36 cellular contexts compared by ENCODE assay signal in genomic region chrX:130034178-130034577, GRCh38.
"Had no signal": no experiment of that assay in that cellular context is flagged by ENCODE, and none has a peak within 500 bp of the region (broad histone marks: within the 10 kb centered on the region; RNA-seq: fewer than 3 reads in every experiment).

No MANE protein-coding gene starts in this region.

- H3K36me3 Mint-ChIP-seq: activated naive CD4-positive, alpha-beta T cell treated with anti-CD3 and anti-CD28 coated beads, Interleukin-2, amount 50 U/mL, for 72 hours had no signal

- H3K9me3 ChIP-seq: adrenal gland, body of pancreas, breast epithelium had no signal

- H3K27ac ChIP-seq: adrenal gland, body of pancreas, brain microvascular endothelial cell, breast epithelium, VCaP had no signal

- H3K4me1 Mint-ChIP-seq: activated B cell treated with CpG ODN at 0.5 μM for 24 hours; activated CD4-positive, alpha-beta T cell treated with anti-CD3 and anti-CD28 coated beads, Interleukin-2, amount 10 ng/mL, durations not matched to agents 24 days and 14 days; activated naive CD8-positive, alpha-beta T cell treated with anti-CD3 and anti-CD28 coated beads for 36 hours; activated T-helper 17 cell treated with anti-CD3 and anti-CD28 coated beads, Interleukin-2, amount 50 U/mL, for 72 hours had no signal

- H3K4me3 ChIP-seq: adrenal gland, body of pancreas, breast epithelium had no signal

- DNase-seq: activated B cell treated with CpG ODN at 0.5 μM for 24 hours; activated CD4-positive, alpha-beta memory T cell treated with anti-CD3 and anti-CD28 coated beads for 36 hours; activated CD4-positive, alpha-beta T cell treated with anti-CD3 and anti-CD28 coated beads for 4 hours; activated CD4-positive, alpha-beta T cell treated with anti-CD3 and anti-CD28 coated beads, Interleukin-2, amount 10 ng/mL, durations not matched to agents 24 days and 14 days; activated CD4-positive, alpha-beta T cell treated with anti-CD3 and anti-CD28 coated beads, Interleukin-2, amount 50 U/mL, for 1 hour; activated CD4-positive, alpha-beta T cell treated with anti-CD3 and anti-CD28 coated beads, Interleukin-2, amount 50 U/mL, for 4 hours; activated CD4-positive, CD25-positive, alpha-beta regulatory T cell treated with anti-CD3 and anti-CD28 coated beads, Interleukin-2, amount 50 U/mL, for 72 hours; activated CD8-positive, alpha-beta memory T cell treated with anti-CD3 and anti-CD28 coated beads, Interleukin-2, amount 50 U/mL, for 4 hours; activated CD8-positive, alpha-beta T cell treated with anti-CD3 and anti-CD28 coated beads for 36 hours; activated effector memory CD4-positive, alpha-beta T cell treated with anti-CD3 and anti-CD28 coated beads, Interleukin-2, amount 50 U/mL, for 16 hours; activated gamma-delta T cell treated with Interleukin-2 at 50 U/mL for 16 hours; activated naive CD4-positive, alpha-beta T cell treated with anti-CD3 and anti-CD28 coated beads, Interleukin-2, amount 50 U/mL, for 16 hours; activated naive CD4-positive, alpha-beta T cell treated with Interleukin-2 at 50 U/mL for 16 hours; activated naive CD8-positive, alpha-beta T cell treated with anti-CD3 and anti-CD28 coated beads for 36 hours; activated T-cell treated with anti-CD3 and anti-CD28 coated beads for 4 hours; activated T-cell treated with anti-CD3 and anti-CD28 coated beads, Interleukin-2, amount 50 U/mL, for 1 hour; activated T-cell treated with anti-CD3 and anti-CD28 coated beads, Interleukin-2, amount 50 U/mL, for 4 hours; activated T-cell treated with anti-CD3 and anti-CD28 coated beads, Interleukin-2, amount 50 U/mL, for 72 hours; adrenal gland; amniotic stem cell; aorta; body of pancreas; brain microvascular endothelial cell; central memory CD4-positive, alpha-beta T cell; T-helper 1 cell; T-helper 2 cell; T-helper 9 cell had no signal

- H3K27ac Mint-ChIP-seq: activated B cell treated with CpG ODN at 0.5 μM for 24 hours; activated CD4-positive, alpha-beta memory T cell treated with anti-CD3 and anti-CD28 coated beads for 36 hours; activated CD4-positive, alpha-beta T cell treated with anti-CD3 and anti-CD28 coated beads, Interleukin-2, amount 10 ng/mL, durations not matched to agents 24 days and 14 days; activated CD8-positive, alpha-beta T cell treated with anti-CD3 and anti-CD28 coated beads for 36 hours; activated naive CD4-positive, alpha-beta T cell treated with anti-CD3 and anti-CD28 coated beads, Interleukin-2, amount 50 U/mL, for 72 hours; activated naive CD8-positive, alpha-beta T cell treated with anti-CD3 and anti-CD28 coated beads for 36 hours; activated T-cell treated with anti-CD3 and anti-CD28 coated beads, Interleukin-2, amount 50 U/mL, for 72 hours; activated T-helper 1 cell treated with anti-CD3 and anti-CD28 coated beads, Interleukin-12 subunit alpha, Interleukin-12 subunit beta, Interleukin-2, Interleukin-4 antibody, amounts not matched to agents 30 ng/mL and 10 ng/mL and 1 ng/mL, durations not matched to agents 14 hours and 24 hours and 36 hours; activated T-helper 17 cell treated with anti-CD3 and anti-CD28 coated beads, Interleukin-2, amount 50 U/mL, for 72 hours; T-helper 1 cell treated with Interleukin-12 subunit alpha and Interleukin-12 subunit beta and Interleukin-4 antibody, amounts not matched to agents 30 μg/mL and 1 μg/mL, for 36 hours; T-helper 2 cell treated with Interferon-gamma antibody and Interleukin-4, amounts not matched to agents 5 μg/mL and 100 μg/mL, for 36 hours had no signal

- H3K9me3 Mint-ChIP-seq: activated B cell treated with CpG ODN at 0.5 μM for 24 hours; activated CD4-positive, alpha-beta memory T cell treated with anti-CD3 and anti-CD28 coated beads for 36 hours; activated CD4-positive, alpha-beta T cell treated with anti-CD3 and anti-CD28 coated beads, Interleukin-2, amount 10 ng/mL, durations not matched to agents 24 days and 14 days; activated CD8-positive, alpha-beta T cell treated with anti-CD3 and anti-CD28 coated beads for 36 hours; activated naive CD4-positive, alpha-beta T cell treated with anti-CD3 and anti-CD28 coated beads, Interleukin-2, amount 50 U/mL, for 72 hours; activated naive CD8-positive, alpha-beta T cell treated with anti-CD3 and anti-CD28 coated beads for 36 hours; activated T-cell treated with anti-CD3 and anti-CD28 coated beads, Interleukin-2, amount 50 U/mL, for 4 hours; activated T-cell treated with anti-CD3 and anti-CD28 coated beads, Interleukin-2, amount 50 U/mL, for 72 hours; activated T-helper 1 cell treated with anti-CD3 and anti-CD28 coated beads, Interleukin-12 subunit alpha, Interleukin-12 subunit beta, Interleukin-2, Interleukin-4 antibody, amounts not matched to agents 30 ng/mL and 10 ng/mL and 1 ng/mL, durations not matched to agents 14 hours and 24 hours and 36 hours; activated T-helper 17 cell treated with anti-CD3 and anti-CD28 coated beads, Interleukin-2, amount 50 U/mL, for 72 hours; T-helper 1 cell treated with Interleukin-12 subunit alpha and Interleukin-12 subunit beta and Interleukin-4 antibody, amounts not matched to agents 30 μg/mL and 1 μg/mL, for 36 hours; T-helper 2 cell treated with Interferon-gamma antibody and Interleukin-4, amounts not matched to agents 5 μg/mL and 100 μg/mL, for 36 hours had no signal

- H3K27me3 Mint-ChIP-seq: activated B cell treated with CpG ODN at 0.5 μM for 24 hours; activated CD4-positive, alpha-beta memory T cell treated with anti-CD3 and anti-CD28 coated beads for 36 hours; activated CD4-positive, alpha-beta T cell treated with anti-CD3 and anti-CD28 coated beads, Interleukin-2, amount 10 ng/mL, durations not matched to agents 24 days and 14 days; activated CD8-positive, alpha-beta T cell treated with anti-CD3 and anti-CD28 coated beads for 36 hours; activated naive CD8-positive, alpha-beta T cell treated with anti-CD3 and anti-CD28 coated beads for 36 hours; activated T-helper 17 cell treated with anti-CD3 and anti-CD28 coated beads, Interleukin-2, amount 50 U/mL, for 72 hours had no signal

- H3K4me1 ChIP-seq: adrenal gland, body of pancreas, breast epithelium had no signal

- H3K4me3 Mint-ChIP-seq: activated B cell treated with CpG ODN at 0.5 μM for 24 hours; activated CD4-positive, alpha-beta memory T cell treated with anti-CD3 and anti-CD28 coated beads for 36 hours; activated CD4-positive, alpha-beta T cell treated with anti-CD3 and anti-CD28 coated beads, Interleukin-2, amount 10 ng/mL, durations not matched to agents 24 days and 14 days; activated CD8-positive, alpha-beta T cell treated with anti-CD3 and anti-CD28 coated beads for 36 hours; activated naive CD8-positive, alpha-beta T cell treated with anti-CD3 and anti-CD28 coated beads for 36 hours; activated T-cell treated with anti-CD3 and anti-CD28 coated beads, Interleukin-2, amount 50 U/mL, for 4 hours; activated T-cell treated with anti-CD3 and anti-CD28 coated beads, Interleukin-2, amount 50 U/mL, for 72 hours; activated T-helper 1 cell treated with anti-CD3 and anti-CD28 coated beads, Interleukin-12 subunit alpha, Interleukin-12 subunit beta, Interleukin-2, Interleukin-4 antibody, amounts not matched to agents 30 ng/mL and 10 ng/mL and 1 ng/mL, durations not matched to agents 14 hours and 24 hours and 36 hours; activated T-helper 17 cell treated with anti-CD3 and anti-CD28 coated beads, Interleukin-2, amount 50 U/mL, for 72 hours; T-helper 1 cell treated with Interleukin-12 subunit alpha and Interleukin-12 subunit beta and Interleukin-4 antibody, amounts not matched to agents 30 μg/mL and 1 μg/mL, for 36 hours; T-helper 2 cell treated with Interferon-gamma antibody and Interleukin-4, amounts not matched to agents 5 μg/mL and 100 μg/mL, for 36 hours had no signal

- FAIRE-seq: astrocyte, TTC549 had no signal

- ATAC-seq: activated CD8-positive, alpha-beta T cell treated with anti-CD3 and anti-CD28 coated beads for 36 hours; activated naive CD4-positive, alpha-beta T cell treated with anti-CD3 and anti-CD28 coated beads, Interleukin-2, amount 50 U/mL, for 72 hours; activated T-cell treated with anti-CD3 and anti-CD28 coated beads, Interleukin-2, amount 50 U/mL, for 4 hours; activated T-cell treated with anti-CD3 and anti-CD28 coated beads, Interleukin-2, amount 50 U/mL, for 72 hours; activated T-helper 17 cell treated with anti-CD3 and anti-CD28 coated beads, Interleukin-2, amount 50 U/mL, for 72 hours; body of pancreas had no signal

- H3K27me3 ChIP-seq: adrenal gland, body of pancreas, brain microvascular endothelial cell had no signal

- H3K36me3 ChIP-seq: brain microvascular endothelial cell, breast epithelium had no signal
